ENCODE assay signal across 15 cellular contexts in genomic region chr1:200411406-200412257, GRCh38. TPM values are rescaled to one million over a fixed set of nuclear protein-coding genes. Genes with fewer than 3 reads are reported as not detected.
DNase-seq lines count a peak whose midpoint lies in the region; ATAC-seq and TF ChIP-seq lines count a peak whose summit lies in the region.
"Had no signal": no experiment of that assay in that cellular context is flagged by ENCODE, and none has a peak within 500 bp of the region (broad histone marks: within the 10 kb centered on the region; RNA-seq: fewer than 3 reads in every experiment).

No MANE protein-coding gene starts in this region.

- DNase-seq in endothelial cell (ENCODE audit: low spot score): peak; percentile 7
- DNase-seq in mesothelial cell of epicardium (ENCODE audit: low spot score in 2 of 2, unreplicated experiment in 2 of 2): no peak
- no peak for DNase-seq in UCSD-AML1 (lab: John Stamatoyannopoulos, UW; ENCODE audit: unreplicated experiment)
- DNase-seq in globus pallidus (ENCODE audit: low spot score): no peak
- DNase-seq: activated T-cell treated with anti-CD3 and anti-CD28 coated beads, Interleukin-2, amount 50 U/mL, for 72 hours; effector memory CD4-positive, alpha-beta T cell; midbrain; NCI-H187; SJCRH30; stimulated activated CD4-positive, alpha-beta T cell treated with anti-CD3 and anti-CD28 coated beads, Interleukin-2, amount 100 ng/mL, for 48 hours had no signal

- no peak overlapping the region for H3K27ac Mint-ChIP-seq in IgD-negative memory B cell
- H3K27ac Mint-ChIP-seq in endothelial cell (ENCODE audit: unreplicated experiment): peak overlapping the region; percentile 57
- H3K27ac Mint-ChIP-seq in mesothelial cell of epicardium: peak overlapping the region; percentile 21

- H3K36me3 Mint-ChIP-seq in IgD-negative memory B cell (peaks cover 1% of the 10 kb centered on the region), endothelial cell (ENCODE audit: low read depth, unreplicated experiment) (peaks cover 12% of the 10 kb centered on the region), mesothelial cell of epicardium (peaks cover 19% of the 10 kb centered on the region)

- H3K9me3 Mint-ChIP-seq in IgD-negative memory B cell: no peaks in the 10 kb centered on the region
- no peaks in the 10 kb centered on the region for H3K9me3 Mint-ChIP-seq in endothelial cell (ENCODE audit: unreplicated experiment)
- no peaks in the 10 kb centered on the region for H3K9me3 Mint-ChIP-seq in mesothelial cell of epicardium
- H3K9me3 Mint-ChIP-seq: activated T-cell treated with anti-CD3 and anti-CD28 coated beads, Interleukin-2, amount 50 U/mL, for 72 hours; stimulated activated memory B cell treated with anti-CD40 and anti-IgM and Interleukin-4, amounts not matched to agents 10 μg/mL and 1 μg/mL and 100 μg/mL, for 72 hours had no signal

- TF ChIP-seq CTCF in C4-2B (conservative IDR thresholded peaks at IDR 0.05) (no peak), endothelial cell (IDR thresholded peaks at IDR 0.05; ENCODE audit: unreplicated experiment) (no peak), mesothelial cell of epicardium (IDR thresholded peaks at IDR 0.05; ENCODE audit: unreplicated experiment) (no peak)

- ATAC-seq in GM21528 (IDR thresholded peaks at IDR 0.05; ENCODE audit: low FRiP score, unreplicated experiment) (no peak), GM21717 (IDR thresholded peaks at IDR 0.05; ENCODE audit: unreplicated experiment) (no peak)
- ATAC-seq: activated T-cell treated with anti-CD3 and anti-CD28 coated beads, Interleukin-2, amount 50 U/mL, for 72 hours; stimulated activated memory B cell treated with anti-CD40 and anti-IgM and Interleukin-4, amounts not matched to agents 10 μg/mL and 1 μg/mL and 100 μg/mL, for 72 hours had no signal

- peaks cover 21 to 31% (median 25%) of the 10 kb centered on the region in 3 donors for H3K4me1 Mint-ChIP-seq in IgD-negative memory B cell
- peaks cover 41% of the 10 kb centered on the region for H3K4me1 Mint-ChIP-seq in endothelial cell (ENCODE audit: unreplicated experiment)
- peaks cover 55% of the 10 kb centered on the region for H3K4me1 Mint-ChIP-seq in mesothelial cell of epicardium

- H3K27me3 Mint-ChIP-seq in IgD-negative memory B cell: no peaks in the 10 kb centered on the region
- H3K27me3 Mint-ChIP-seq in endothelial cell (ENCODE audit: unreplicated experiment): peaks cover 3% of the 10 kb centered on the region
- H3K27me3 Mint-ChIP-seq in mesothelial cell of epicardium (ENCODE audit: low read depth): no peaks in the 10 kb centered on the region
- H3K27me3 Mint-ChIP-seq: stimulated activated memory B cell treated with anti-CD40 and anti-IgM and Interleukin-4, amounts not matched to agents 10 μg/mL and 1 μg/mL and 100 μg/mL, for 72 hours had no signal

- H3K4me3 Mint-ChIP-seq in IgD-negative memory B cell (peak overlapping the region in 3 of 4 donors; percentile 32 to 96 (median 44)), endothelial cell (ENCODE audit: unreplicated experiment) (peak overlapping the region; percentile 87), mesothelial cell of epicardium (peak overlapping the region; percentile 59)

- peak overlapping the region; percentile 10; the same call in 1 of the 2 replicates for H3K27ac ChIP-seq in C4-2B
- H3K27ac ChIP-seq: SJCRH30 had no signal

RNA-seq across cellular contexts. Expression of gene ZNF281, which starts 1.8 kb away (rescaled TPM):
- 30.9 TPM for polyA plus RNA-seq in IgD-negative memory B cell
- total RNA-seq in endothelial cell (ENCODE audit: unreplicated experiment) (35.1 TPM), mesothelial cell of epicardium (24.7 to 26.5 TPM (median 25.3 TPM) in 3 replicates)

Comparison
In these comparisons a context has a peak if more than half of its experiments do, and no peak if none do; other contexts are left out.
1. H3K27ac Mint-ChIP-seq: peak in endothelial cell (single experiment) and mesothelial cell of epicardium (single experiment); none in IgD-negative memory B cell (0 of 3).
2. Peak in every context shown above with its lines, with median percentiles within 50 percentile points of each other: H3K4me3 Mint-ChIP-seq.